In genomic region chr11:35946766-35947165, GRCh38 we compare ENCODE assay signal across 17 cellular contexts. TPM values are rescaled to one million over a fixed set of nuclear protein-coding genes. Genes with fewer than 3 reads are reported as not detected.
"Had no signal": no experiment of that assay in that cellular context is flagged by ENCODE, and none has a peak within 500 bp of the region (broad histone marks: within the 10 kb centered on the region; RNA-seq: fewer than 3 reads in every experiment).

No MANE protein-coding gene starts in this region.

- H3K4me3 ChIP-seq: adrenal gland, colonic mucosa, esophagus muscularis mucosa, hepatocyte, sigmoid colon, spleen, stomach, thoracic aorta had no signal

- ATAC-seq: activated T-cell treated with anti-CD3 and anti-CD28 coated beads, Interleukin-2, amount 50 U/mL, for 4 hours; left ventricle myocardium superior; natural killer cell had no signal

- H3K27ac ChIP-seq: adrenal gland, colonic mucosa, esophagus muscularis mucosa, hepatocyte, sigmoid colon, spleen, thoracic aorta had no signal

- H2AFZ ChIP-seq: hepatocyte had no signal

- H3K36me3 ChIP-seq: adrenal gland, colonic mucosa, esophagus muscularis mucosa, sigmoid colon, spleen, stomach, thoracic aorta had no signal

- H3K9me3 ChIP-seq: adrenal gland, colonic mucosa, esophagus muscularis mucosa, sigmoid colon, spleen, stomach, thoracic aorta had no signal

- DNase-seq: activated CD4-positive, alpha-beta memory T cell treated with anti-CD3 and anti-CD28 coated beads, Interleukin-2, amount 10 ng/mL, durations not matched to agents 7 days and 5 days; activated CD4-positive, alpha-beta T cell treated with anti-CD3 and anti-CD28 coated beads for 4 hours; activated effector memory CD4-positive, alpha-beta T cell treated with Interleukin-2 at 50 U/mL for 16 hours; activated T-cell treated with anti-CD3 and anti-CD28 coated beads, Interleukin-2, amount 50 U/mL, for 4 hours; adrenal gland; caudate nucleus; colonic mucosa; kidney; left ventricle myocardium superior; natural killer cell; sigmoid colon; spleen; stomach; T-helper 2 cell had no signal

- H3K4me1 ChIP-seq: colonic mucosa had no signal

- H3K4me2 ChIP-seq: hepatocyte had no signal

- H3K27me3 ChIP-seq: adrenal gland, colonic mucosa, esophagus muscularis mucosa, hepatocyte, sigmoid colon had no signal

RNA-seq across cellular contexts. Expression of gene LDLRAD3, which starts 2.9 kb away (rescaled TPM):
- total RNA-seq: activated CD4-positive, alpha-beta memory T cell treated with anti-CD3 and anti-CD28 coated beads, Interleukin-2, amount 10 ng/mL, durations not matched to agents 7 days and 5 days had no signal
